16 cellular contexts compared by ENCODE assay signal in the genomic region with DNA sequence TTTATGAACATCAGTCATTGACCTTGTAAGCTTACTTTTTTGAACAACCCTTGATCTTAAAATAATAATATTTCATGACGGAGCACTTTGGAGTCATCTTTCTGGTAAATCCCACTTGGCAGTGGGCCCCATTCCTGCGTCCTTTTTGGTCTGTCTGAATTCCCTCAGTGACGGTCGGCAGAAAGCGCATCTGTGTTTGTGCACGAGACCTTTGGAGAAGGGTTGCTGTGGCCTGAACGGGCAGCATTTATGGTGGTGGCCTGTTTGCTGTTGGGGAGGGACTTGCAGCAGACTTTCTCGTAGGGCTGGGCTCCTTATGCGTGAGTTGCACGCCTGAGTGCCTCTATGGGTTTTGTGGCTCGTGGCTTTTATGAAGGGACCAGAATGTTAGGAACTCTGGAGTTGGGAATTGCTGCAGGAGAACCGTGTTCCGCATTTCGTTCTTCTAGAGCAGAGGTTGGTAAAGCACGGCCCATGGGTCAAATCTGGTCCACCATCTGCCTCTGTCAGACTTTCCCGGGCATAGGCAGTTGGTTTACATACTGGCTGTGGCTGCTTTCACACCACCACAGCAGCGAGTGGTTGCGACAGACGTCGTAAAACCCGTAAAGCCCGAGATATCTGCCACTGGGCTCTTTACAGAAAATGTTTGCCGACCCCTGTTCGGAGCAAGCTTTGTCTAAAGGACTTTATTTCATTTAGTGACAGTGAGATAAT. TPM values are rescaled to one million over a fixed set of nuclear protein-coding genes. Genes with fewer than 3 reads are reported as not detected.
A peak's percentile ranks its signal among the peaks of the same experiment; 100 is the strongest.
DNase-seq lines count a peak whose midpoint lies in the region; ATAC-seq and TF ChIP-seq lines count a peak whose summit lies in the region.
"Had no signal": no experiment of that assay in that cellular context is flagged by ENCODE, and none has a peak within 500 bp of the region (broad histone marks: within the 10 kb centered on the region; RNA-seq: fewer than 3 reads in every experiment).

No MANE protein-coding gene starts in this region.

- H3K27me3 Mint-ChIP-seq in activated CD8-positive, alpha-beta memory T cell treated with anti-CD3 and anti-CD28 coated beads, Interleukin-2, amount 10 ng/mL, durations not matched to agents 7 days and 5 days, result no peaks in the 10 kb centered on the region
- H3K27me3 Mint-ChIP-seq in naive thymus-derived CD8-positive, alpha-beta T cell, result no peaks in the 10 kb centered on the region

- H3K27me3 ChIP-seq in BE2C, result no peaks in the 10 kb centered on the region
- H3K27me3 ChIP-seq: BLaER1 treated with 17β-estradiol and CSF1 and Interleukin-3, amounts not matched to agents 10 nM and 100 nM; body of pancreas; ovary; vagina had no signal

- H3K4me1 Mint-ChIP-seq in activated CD8-positive, alpha-beta memory T cell treated with anti-CD3 and anti-CD28 coated beads, Interleukin-2, amount 10 ng/mL, durations not matched to agents 7 days and 5 days, result peaks cover 55% of the 10 kb centered on the region
- H3K4me1 Mint-ChIP-seq in naive thymus-derived CD8-positive, alpha-beta T cell, result peaks cover 15 to 48% (median 41%) of the 10 kb centered on the region in 4 donors

- no peak for ATAC-seq in activated CD8-positive, alpha-beta memory T cell treated with anti-CD3 and anti-CD28 coated beads, Interleukin-2, amount 10 ng/mL, durations not matched to agents 7 days and 5 days
- ATAC-seq in naive thymus-derived CD8-positive, alpha-beta T cell, result no peak
- ATAC-seq: body of pancreas had no signal

- no peak for TF ChIP-seq CTCF in C4-2B (conservative IDR thresholded peaks at IDR 0.05)
- no peak for TF ChIP-seq CTCF in BE2C (IDR thresholded peaks at IDR 0.05; ENCODE audit: low read depth, low read length)

- peak overlapping the region; percentile 86 for H3K27ac Mint-ChIP-seq in activated CD8-positive, alpha-beta memory T cell treated with anti-CD3 and anti-CD28 coated beads, Interleukin-2, amount 10 ng/mL, durations not matched to agents 7 days and 5 days
- H3K27ac Mint-ChIP-seq in naive thymus-derived CD8-positive, alpha-beta T cell, result peak overlapping the region in 6 of 10 donors; percentile 6 to 69 (median 24)

- POLR2A ChIA-PET in naive thymus-derived CD8-positive, alpha-beta T cell (lab: Charles Lee), result interaction anchor here (1.2 kb wide), 1 partner anchor 30 kb away, joined by 6 read pairs; the partner anchor contains the start of gene LPIN1

- H3K4me3 ChIP-seq in BE2C (ENCODE audit: low read depth, low read length), result no peak overlapping the region
- H3K4me3 ChIP-seq: BLaER1 treated with 17β-estradiol and CSF1 and Interleukin-3, amounts not matched to agents 10 nM and 100 nM; body of pancreas; lung; ovary; vagina had no signal

- DNase-seq in DMS153 treated with DMSO at 0.1 percent for 48 hours (lab: John Stamatoyannopoulos, UW; ENCODE audit: unreplicated experiment) (peak; percentile 8), DMS53 (lab: John Stamatoyannopoulos, UW) (no peak), BE2C (no peak), NCI-H2107 treated with DMSO at 0.1 percent for 48 hours (lab: John Stamatoyannopoulos, UW; ENCODE audit: unreplicated experiment) (no peak)
- no peak for DNase-seq in activated CD8-positive, alpha-beta memory T cell treated with anti-CD3 and anti-CD28 coated beads, Interleukin-2, amount 10 ng/mL, durations not matched to agents 7 days and 5 days
- no peak for DNase-seq in naive thymus-derived CD8-positive, alpha-beta T cell
- no peak for DNase-seq in stimulated activated CD8-positive, alpha-beta memory T cell treated with anti-CD3 and anti-CD28 coated beads, Interleukin-4, amount 100 ng/mL, for 48 hours
- DNase-seq: activated T-cell treated with anti-CD3 and anti-CD28 coated beads, Interleukin-2, amount 50 U/mL, for 48 hours; body of pancreas; GDM1; NCI-H1694 treated with DMSO at 0.1 percent for 48 hours had no signal

- peaks cover 56% of the 10 kb centered on the region for H3K36me3 Mint-ChIP-seq in activated CD8-positive, alpha-beta memory T cell treated with anti-CD3 and anti-CD28 coated beads, Interleukin-2, amount 10 ng/mL, durations not matched to agents 7 days and 5 days
- H3K36me3 Mint-ChIP-seq in naive thymus-derived CD8-positive, alpha-beta T cell, result peaks cover 13 to 74% (median 28%) of the 10 kb centered on the region in 3 donors

- peak overlapping the region; percentile 64 for H3K4me3 Mint-ChIP-seq in activated CD8-positive, alpha-beta memory T cell treated with anti-CD3 and anti-CD28 coated beads, Interleukin-2, amount 10 ng/mL, durations not matched to agents 7 days and 5 days
- H3K4me3 Mint-ChIP-seq in naive thymus-derived CD8-positive, alpha-beta T cell, result peak overlapping the region in 4 of 10 donors; percentile 7 to 65 (median 43)

- peaks cover 77% of the 10 kb centered on the region for H3K36me3 ChIP-seq in BE2C
- H3K36me3 ChIP-seq: ovary had no signal

- peaks cover 25% of the 10 kb centered on the region for H3K4me1 ChIP-seq in BE2C

- H3K27ac ChIP-seq in C4-2B, result peak overlapping the region; percentile 4; the same call in 1 of the 2 replicates
- H3K27ac ChIP-seq: body of pancreas, ovary, vagina had no signal

- CTCF ChIA-PET in activated CD8-positive, alpha-beta memory T cell treated with anti-CD3 and anti-CD28 coated beads, Interleukin-2, amount 10 ng/mL, durations not matched to agents 7 days and 5 days (lab: Charles Lee), result interaction anchor here (1.2 to 13.1 kb wide), 6 partner anchors 16 to 88 kb away, joined by 4 to 401 read pairs (median 39); partner anchors contain the start of gene LPIN1

- no peaks in the 10 kb centered on the region; the same call in 1 of the 2 replicates for H3K9me3 ChIP-seq in BE2C
- H3K9me3 ChIP-seq: body of pancreas, ovary, vagina had no signal

- no peaks in the 10 kb centered on the region for H3K9me3 Mint-ChIP-seq in activated CD8-positive, alpha-beta memory T cell treated with anti-CD3 and anti-CD28 coated beads, Interleukin-2, amount 10 ng/mL, durations not matched to agents 7 days and 5 days (ENCODE audit: low read depth)
- no peaks in the 10 kb centered on the region for H3K9me3 Mint-ChIP-seq in naive thymus-derived CD8-positive, alpha-beta T cell

RNA-seq across cellular contexts. Expression of gene LPIN1, which starts 30.8 kb away (rescaled TPM):
- 10 to 100 TPM; 57.1 to 76.4 TPM for total RNA-seq in activated CD8-positive, alpha-beta memory T cell treated with anti-CD3 and anti-CD28 coated beads, Interleukin-2, amount 10 ng/mL, durations not matched to agents 7 days and 5 days
- total RNA-seq in naive thymus-derived CD8-positive, alpha-beta T cell, result 10 to 100 TPM; 76.1 to 82.4 TPM
- polyA plus RNA-seq in naive thymus-derived CD8-positive, alpha-beta T cell, result 10 to 100 TPM; 15.7 to 27.5 (median 19.9) TPM
- polyA plus RNA-seq in BE2C (2012; ENCODE audit: insufficient read depth, insufficient read length, low read depth), result 89.6 TPM
